ENCODE assay signal across 22 cellular contexts in genomic region chr11:104905271-104905670, GRCh38. TPM values are rescaled to one million over a fixed set of nuclear protein-coding genes. Genes with fewer than 3 reads are reported as not detected.
DNase-seq lines count a peak whose midpoint lies in the region; TF ChIP-seq lines count a peak whose summit lies in the region.
"Had no signal": no experiment of that assay in that cellular context is flagged by ENCODE, and none has a peak within 500 bp of the region (broad histone marks: within the 10 kb centered on the region; RNA-seq: fewer than 3 reads in every experiment).

No MANE protein-coding gene starts in this region.

- H3K9me3 ChIP-seq in liver (ENCODE audit: control insufficient read depth in 4 of 4, low read length in 3 of 4) (no peaks in the 10 kb centered on the region), MG63 (no peaks in the 10 kb centered on the region)
- H3K9me3 ChIP-seq: upper lobe of right lung had no signal

- H3K27me3 ChIP-seq in liver (ENCODE audit: control insufficient read depth in 4 of 4, insufficient read depth in 4 of 4, low read length in 3 of 4) (peaks cover 0 to 2% (median 0%) of the 10 kb centered on the region in 4 donors), MG63 (no peaks in the 10 kb centered on the region)
- H3K27me3 ChIP-seq: foreskin keratinocyte, upper lobe of right lung had no signal

- no peak overlapping the region for H3K9ac ChIP-seq in liver (ENCODE audit: low read depth in 1 of 2, low read length in 2 of 2)

- H3K36me3 ChIP-seq in liver (ENCODE audit: control insufficient read depth in 4 of 4, insufficient read depth in 3 of 4, low read depth in 1 of 4, low read length in 3 of 4) = no peaks in the 10 kb centered on the region
- no peaks in the 10 kb centered on the region for H3K36me3 ChIP-seq in MG63
- H3K36me3 ChIP-seq: upper lobe of right lung had no signal

- H3K4me3 ChIP-seq in AG10803 (ENCODE audit: low read length) (no peak overlapping the region), HFF-Myc (replicated peaks; ENCODE audit: low read depth, low read length) (no peak overlapping the region), astrocyte of the spinal cord (ENCODE audit: low read depth, low read length) (no peak overlapping the region), liver (ENCODE audit: low read depth in 1 of 3, low read length in 3 of 3) (no peak overlapping the region), MG63 (no peak overlapping the region)
- H3K4me3 ChIP-seq: GM12878, upper lobe of right lung had no signal

- no peak overlapping the region for H3K27ac ChIP-seq in liver (ENCODE audit: low read depth in 1 of 2, low read length in 2 of 2)
- H3K27ac ChIP-seq: foreskin keratinocyte, upper lobe of right lung had no signal

- WGBS in liver = 80% methylated on average over 4 of the region's 4 CpGs

- peak; percentile 32 to 37 for TF ChIP-seq RAD21 in liver (IDR thresholded peaks at IDR 0.05)

- 0 out of 2 replicates have a peak, but pooled peaks have one; percentile 4 for TF ChIP-seq CTCF in AG10803 (conservative IDR thresholded peaks at IDR 0.05; ENCODE audit: low read length)
- TF ChIP-seq CTCF in HFF-Myc (IDR thresholded peaks at IDR 0.05; ENCODE audit: low read depth, low read length, missing control alignments) = peak; percentile 3
- peak; percentile 19 for TF ChIP-seq CTCF in astrocyte of the spinal cord (IDR thresholded peaks at IDR 0.05; ENCODE audit: low read depth, low read length)
- no peak for TF ChIP-seq CTCF in liver (IDR thresholded peaks at IDR 0.05; ENCODE audit: low read depth, low read length, missing input control)

- no peak for DNase-seq in AG10803 (ENCODE audit: low read depth)
- DNase-seq in HFF-Myc (ENCODE audit: extremely low read depth, low read depth) = no peak
- DNase-seq in astrocyte of the spinal cord (ENCODE audit: low read depth, low spot score) = no peak
- DNase-seq in ureter (ENCODE audit: low spot score) = no peak
- no peak for DNase-seq in retina
- no peak for DNase-seq in MG63
- DNase-seq: activated CD4-positive, alpha-beta T cell treated with anti-CD3 and anti-CD28 coated beads, Interleukin-2, amount 50 U/mL, for 1 hour; activated naive CD4-positive, alpha-beta T cell treated with Interleukin-2 at 50 U/mL for 16 hours; aorta; foreskin keratinocyte; hypothalamus; KG1; kidney glomerular epithelial cell; NCI-H1105; NCI-H2171 treated with DMSO at 0.1 percent for 48 hours; NCI-H774; T-cell; upper lobe of right lung had no signal

- in situ Hi-C loops in astrocyte of the spinal cord (cut with HindIII; ENCODE audit: low sequenced_read_pairs) = no loop called here

- no peaks in the 10 kb centered on the region for H3K4me1 ChIP-seq in liver (ENCODE audit: control insufficient read depth in 4 of 4, insufficient read depth in 4 of 4, low read length in 3 of 4)
- H3K4me1 ChIP-seq: foreskin keratinocyte, upper lobe of right lung had no signal

TF ChIP-seq in liver, 16 proteins besides CTCF, POLR2A, EP300 and RAD21:
- TF ChIP-seq YY1 (IDR thresholded peaks at IDR 0.05) (no peak), FOXA2 (IDR thresholded peaks at IDR 0.05) (no peak), SP1 (IDR thresholded peaks at IDR 0.05) (no peak), ATF3 (IDR thresholded peaks at IDR 0.05) (no peak), TAF1 (conservative IDR thresholded peaks at IDR 0.05) (no peak), FOXA1 (IDR thresholded peaks at IDR 0.05) (no peak), HNF4A (conservative IDR thresholded peaks at IDR 0.05) (no peak), GABPA (IDR thresholded peaks at IDR 0.05 in 1 of 2, conservative IDR thresholded peaks at IDR 0.05 in 1 of 2) (no peak), MAX (IDR thresholded peaks at IDR 0.05) (no peak), REST (IDR thresholded peaks at IDR 0.05) (no peak), JUND (IDR thresholded peaks at IDR 0.05) (no peak), NR2F2 (IDR thresholded peaks at IDR 0.05) (no peak), RXRA (IDR thresholded peaks at IDR 0.05) (no peak), ZBTB33 (IDR thresholded peaks at IDR 0.05) (no peak), EGR1 (IDR thresholded peaks at IDR 0.05; ENCODE audit: low read depth in 2 of 2) (no peak)
TF ChIP-seq in liver: peak in this region for 0.

RNA-seq across cellular contexts. Expression of gene CASP12, which starts 7.0 kb away (rescaled TPM):
- total RNA-seq in liver (under 1 TPM in 1 of 2 donors, not detected in 1; 0.17 TPM), ureter (1.4 TPM)
- not detected for polyA plus RNA-seq in liver
- total RNA-seq in MG63 (2014; rRNA removed; shearing (Covaris generic); ENCODE audit: low replicate concordance) = not detected in 2 replicates
- total RNA-seq: foreskin keratinocyte, GM12878, mononuclear cell, RPMI7951, T-cell had no signal
- polyA plus RNA-seq: foreskin keratinocyte had no signal
